In the genomic region with DNA sequence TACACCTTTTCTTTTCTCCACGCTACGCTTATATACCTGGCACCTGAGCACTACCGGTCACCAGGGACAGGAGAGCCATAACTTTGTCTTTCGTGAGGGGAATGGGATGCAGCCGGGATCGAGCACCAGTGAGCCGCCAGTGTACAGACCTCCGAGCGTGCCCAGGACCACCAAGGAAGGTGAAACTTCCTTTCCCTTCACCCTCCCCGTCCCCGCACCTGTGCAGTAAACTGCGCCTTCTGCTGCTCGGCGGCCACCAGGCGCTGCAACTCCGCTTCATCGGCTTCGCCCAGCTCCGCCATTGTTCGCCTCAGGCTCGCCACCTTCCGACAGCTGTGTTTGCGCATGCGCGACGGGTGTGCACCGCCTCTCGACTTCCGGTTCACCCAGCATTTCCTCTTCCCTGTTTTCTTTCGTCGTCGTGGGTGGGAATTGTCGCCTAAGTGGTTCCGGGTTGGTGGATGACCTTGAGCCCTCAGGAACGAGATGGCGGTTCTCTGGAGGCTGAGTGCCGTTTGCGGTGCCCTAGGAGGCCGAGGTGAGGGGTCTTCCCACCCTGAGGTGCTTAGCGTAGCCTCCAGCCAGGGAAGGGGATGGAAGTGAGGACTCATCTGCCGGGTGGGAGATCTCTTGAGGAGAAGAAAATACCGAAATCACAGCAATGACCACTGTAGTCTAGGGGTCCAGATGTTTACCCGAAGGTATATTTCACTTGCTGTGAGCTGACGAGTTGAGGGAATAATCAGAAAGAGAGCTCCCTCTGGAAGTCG, we compare ENCODE assay signal across 1 cellular context.
A peak's percentile ranks its signal among the peaks of the same experiment; 100 is the strongest.
TF ChIP-seq lines count a peak whose summit lies in the region.

Gene SDHD, plus strand, starts transcription at position 452 of the 770 bp plus-strand sequence. Its CDS starts 35 bp downstream, at position 487.
Gene TIMM8B, minus strand, starts transcription at position 335 of the 770 bp plus-strand sequence. Its CDS starts 33 bp downstream, at position 302.

TF ChIP-seq in K562, 482 proteins besides CTCF, POLR2A, EP300 and RAD21 (continued from another document and continues in another):
- TF ChIP-seq, protein P1, sequence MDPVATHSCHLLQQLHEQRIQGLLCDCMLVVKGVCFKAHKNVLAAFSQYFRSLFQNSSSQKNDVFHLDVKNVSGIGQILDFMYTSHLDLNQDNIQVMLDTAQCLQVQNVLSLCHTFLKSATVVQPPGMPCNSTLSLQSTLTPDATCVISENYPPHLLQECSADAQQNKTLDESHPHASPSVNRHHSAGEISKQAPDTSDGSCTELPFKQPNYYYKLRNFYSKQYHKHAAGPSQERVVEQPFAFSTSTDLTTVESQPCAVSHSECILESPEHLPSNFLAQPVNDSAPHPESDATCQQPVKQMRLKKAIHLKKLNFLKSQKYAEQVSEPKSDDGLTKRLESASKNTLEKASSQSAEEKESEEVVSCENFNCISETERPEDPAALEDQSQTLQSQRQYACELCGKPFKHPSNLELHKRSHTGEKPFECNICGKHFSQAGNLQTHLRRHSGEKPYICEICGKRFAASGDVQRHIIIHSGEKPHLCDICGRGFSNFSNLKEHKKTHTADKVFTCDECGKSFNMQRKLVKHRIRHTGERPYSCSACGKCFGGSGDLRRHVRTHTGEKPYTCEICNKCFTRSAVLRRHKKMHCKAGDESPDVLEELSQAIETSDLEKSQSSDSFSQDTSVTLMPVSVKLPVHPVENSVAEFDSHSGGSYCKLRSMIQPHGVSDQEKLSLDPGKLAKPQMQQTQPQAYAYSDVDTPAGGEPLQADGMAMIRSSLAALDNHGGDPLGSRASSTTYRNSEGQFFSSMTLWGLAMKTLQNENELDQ (CRISPR knock-in tag; IDR thresholded peaks at IDR 0.05; ENCODE audit: borderline replicate concordance), result no peak
- TF ChIP-seq, protein P2, sequence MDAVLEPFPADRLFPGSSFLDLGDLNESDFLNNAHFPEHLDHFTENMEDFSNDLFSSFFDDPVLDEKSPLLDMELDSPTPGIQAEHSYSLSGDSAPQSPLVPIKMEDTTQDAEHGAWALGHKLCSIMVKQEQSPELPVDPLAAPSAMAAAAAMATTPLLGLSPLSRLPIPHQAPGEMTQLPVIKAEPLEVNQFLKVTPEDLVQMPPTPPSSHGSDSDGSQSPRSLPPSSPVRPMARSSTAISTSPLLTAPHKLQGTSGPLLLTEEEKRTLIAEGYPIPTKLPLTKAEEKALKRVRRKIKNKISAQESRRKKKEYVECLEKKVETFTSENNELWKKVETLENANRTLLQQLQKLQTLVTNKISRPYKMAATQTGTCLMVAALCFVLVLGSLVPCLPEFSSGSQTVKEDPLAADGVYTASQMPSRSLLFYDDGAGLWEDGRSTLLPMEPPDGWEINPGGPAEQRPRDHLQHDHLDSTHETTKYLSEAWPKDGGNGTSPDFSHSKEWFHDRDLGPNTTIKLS (IDR thresholded peaks at IDR 0.05; ENCODE audit: borderline replicate concordance, low read depth), result peak; percentile 70
- TF ChIP-seq DLX4 (CRISPR knock-in tag; IDR thresholded peaks at IDR 0.05) (no peak), MYBL2 (IDR thresholded peaks at IDR 0.05; ENCODE audit: low read depth) (no peak), MYBL2 (CRISPR knock-in tag; IDR thresholded peaks at IDR 0.05; ENCODE audit: borderline replicate concordance) (no peak), TEAD2 (tag; IDR thresholded peaks at IDR 0.05) (no peak), ZNF184 (CRISPR knock-in tag; IDR thresholded peaks at IDR 0.05) (no peak), SRSF7 (optimal IDR thresholded peaks at IDR 0.05; ENCODE audit: low read depth, low read length) (no peak), MBD1 (CRISPR knock-in tag; IDR thresholded peaks at IDR 0.05) (no peak), NFE2L1 (tag; IDR thresholded peaks at IDR 0.05; ENCODE audit: borderline replicate concordance, low read depth) (no peak), CBX8 (IDR thresholded peaks at IDR 0.05; ENCODE audit: borderline replicate concordance, extremely low read depth, low read depth, low read length, poor library complexity, severe bottlenecking) (no peak), PTRF (tag; IDR thresholded peaks at IDR 0.05) (no peak), ZFP1 (CRISPR knock-in tag; IDR thresholded peaks at IDR 0.05) (no peak), CREB1 (IDR thresholded peaks at IDR 0.05) (peak; percentile 69), CREB1 (CRISPR knock-in tag; IDR thresholded peaks at IDR 0.05) (peak; percentile 79), PKNOX1 (IDR thresholded peaks at IDR 0.05) (peak; percentile 71), ZEB2 (IDR thresholded peaks at IDR 0.05) (peak; percentile 51; the same call in 1 of the 2 replicates), MEF2D (tag; conservative IDR thresholded peaks at IDR 0.05; ENCODE audit: low read depth) (0 out of 2 replicates have a peak, but pooled peaks have one; percentile 10), FOXJ3 (CRISPR knock-in tag; IDR thresholded peaks at IDR 0.05) (no peak), GABPB2 (CRISPR knock-in tag; conservative IDR thresholded peaks at IDR 0.05) (no peak), ATF1 (CRISPR knock-in tag; IDR thresholded peaks at IDR 0.05) (no peak), ATF1 (tag; IDR thresholded peaks at IDR 0.05) (peak; percentile 82), RFX5 (IDR thresholded peaks at IDR 0.05; ENCODE audit: low read depth, low read length) (no peak), SIN3A (IDR thresholded peaks at IDR 0.05; ENCODE audit: borderline replicate concordance in 2 of 2, control insufficient read depth in 1 of 2, low read depth in 2 of 2, low read length in 2 of 2) (peak in 1 of 2 experiments; percentile 48; a peak in 2 of 4 replicates), MAFF (IDR thresholded peaks at IDR 0.05; ENCODE audit: low read length) (no peak), HSF4 (CRISPR knock-in tag; IDR thresholded peaks at IDR 0.05; ENCODE audit: borderline replicate concordance) (no peak)
- TF ChIP-seq, protein P3, sequence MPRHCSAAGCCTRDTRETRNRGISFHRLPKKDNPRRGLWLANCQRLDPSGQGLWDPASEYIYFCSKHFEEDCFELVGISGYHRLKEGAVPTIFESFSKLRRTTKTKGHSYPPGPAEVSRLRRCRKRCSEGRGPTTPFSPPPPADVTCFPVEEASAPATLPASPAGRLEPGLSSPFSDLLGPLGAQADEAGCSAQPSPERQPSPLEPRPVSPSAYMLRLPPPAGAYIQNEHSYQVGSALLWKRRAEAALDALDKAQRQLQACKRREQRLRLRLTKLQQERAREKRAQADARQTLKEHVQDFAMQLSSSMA (CRISPR knock-in tag; IDR thresholded peaks at IDR 0.05), result no peak
- TF ChIP-seq, protein P4, sequence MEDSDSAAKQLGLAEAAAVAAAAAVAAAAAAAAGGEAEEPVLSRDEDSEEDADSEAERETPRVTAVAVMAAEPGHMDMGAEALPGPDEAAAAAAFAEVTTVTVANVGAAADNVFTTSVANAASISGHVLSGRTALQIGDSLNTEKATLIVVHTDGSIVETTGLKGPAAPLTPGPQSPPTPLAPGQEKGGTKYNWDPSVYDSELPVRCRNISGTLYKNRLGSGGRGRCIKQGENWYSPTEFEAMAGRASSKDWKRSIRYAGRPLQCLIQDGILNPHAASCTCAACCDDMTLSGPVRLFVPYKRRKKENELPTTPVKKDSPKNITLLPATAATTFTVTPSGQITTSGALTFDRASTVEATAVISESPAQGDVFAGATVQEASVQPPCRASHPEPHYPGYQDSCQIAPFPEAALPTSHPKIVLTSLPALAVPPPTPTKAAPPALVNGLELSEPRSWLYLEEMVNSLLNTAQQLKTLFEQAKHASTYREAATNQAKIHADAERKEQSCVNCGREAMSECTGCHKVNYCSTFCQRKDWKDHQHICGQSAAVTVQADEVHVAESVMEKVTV (CRISPR knock-in tag; IDR thresholded peaks at IDR 0.05), result no peak
- TF ChIP-seq, protein P5, sequence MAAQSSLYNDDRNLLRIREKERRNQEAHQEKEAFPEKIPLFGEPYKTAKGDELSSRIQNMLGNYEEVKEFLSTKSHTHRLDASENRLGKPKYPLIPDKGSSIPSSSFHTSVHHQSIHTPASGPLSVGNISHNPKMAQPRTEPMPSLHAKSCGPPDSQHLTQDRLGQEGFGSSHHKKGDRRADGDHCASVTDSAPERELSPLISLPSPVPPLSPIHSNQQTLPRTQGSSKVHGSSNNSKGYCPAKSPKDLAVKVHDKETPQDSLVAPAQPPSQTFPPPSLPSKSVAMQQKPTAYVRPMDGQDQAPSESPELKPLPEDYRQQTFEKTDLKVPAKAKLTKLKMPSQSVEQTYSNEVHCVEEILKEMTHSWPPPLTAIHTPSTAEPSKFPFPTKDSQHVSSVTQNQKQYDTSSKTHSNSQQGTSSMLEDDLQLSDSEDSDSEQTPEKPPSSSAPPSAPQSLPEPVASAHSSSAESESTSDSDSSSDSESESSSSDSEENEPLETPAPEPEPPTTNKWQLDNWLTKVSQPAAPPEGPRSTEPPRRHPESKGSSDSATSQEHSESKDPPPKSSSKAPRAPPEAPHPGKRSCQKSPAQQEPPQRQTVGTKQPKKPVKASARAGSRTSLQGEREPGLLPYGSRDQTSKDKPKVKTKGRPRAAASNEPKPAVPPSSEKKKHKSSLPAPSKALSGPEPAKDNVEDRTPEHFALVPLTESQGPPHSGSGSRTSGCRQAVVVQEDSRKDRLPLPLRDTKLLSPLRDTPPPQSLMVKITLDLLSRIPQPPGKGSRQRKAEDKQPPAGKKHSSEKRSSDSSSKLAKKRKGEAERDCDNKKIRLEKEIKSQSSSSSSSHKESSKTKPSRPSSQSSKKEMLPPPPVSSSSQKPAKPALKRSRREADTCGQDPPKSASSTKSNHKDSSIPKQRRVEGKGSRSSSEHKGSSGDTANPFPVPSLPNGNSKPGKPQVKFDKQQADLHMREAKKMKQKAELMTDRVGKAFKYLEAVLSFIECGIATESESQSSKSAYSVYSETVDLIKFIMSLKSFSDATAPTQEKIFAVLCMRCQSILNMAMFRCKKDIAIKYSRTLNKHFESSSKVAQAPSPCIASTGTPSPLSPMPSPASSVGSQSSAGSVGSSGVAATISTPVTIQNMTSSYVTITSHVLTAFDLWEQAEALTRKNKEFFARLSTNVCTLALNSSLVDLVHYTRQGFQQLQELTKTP (IDR thresholded peaks at IDR 0.05; ENCODE audit: low read depth in 1 of 2, partially characterized antibody in 2 of 2), result peak in 1 of 2 experiments; percentile 71
- TF ChIP-seq, protein P6, sequence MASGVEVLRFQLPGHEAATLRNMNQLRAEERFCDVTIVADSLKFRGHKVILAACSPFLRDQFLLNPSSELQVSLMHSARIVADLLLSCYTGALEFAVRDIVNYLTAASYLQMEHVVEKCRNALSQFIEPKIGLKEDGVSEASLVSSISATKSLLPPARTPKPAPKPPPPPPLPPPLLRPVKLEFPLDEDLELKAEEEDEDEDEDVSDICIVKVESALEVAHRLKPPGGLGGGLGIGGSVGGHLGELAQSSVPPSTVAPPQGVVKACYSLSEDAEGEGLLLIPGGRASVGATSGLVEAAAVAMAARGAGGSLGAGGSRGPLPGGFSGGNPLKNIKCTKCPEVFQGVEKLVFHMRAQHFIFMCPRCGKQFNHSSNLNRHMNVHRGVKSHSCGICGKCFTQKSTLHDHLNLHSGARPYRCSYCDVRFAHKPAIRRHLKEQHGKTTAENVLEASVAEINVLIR (CRISPR knock-in tag; IDR thresholded peaks at IDR 0.05), result no peak
- TF ChIP-seq, protein P7, sequence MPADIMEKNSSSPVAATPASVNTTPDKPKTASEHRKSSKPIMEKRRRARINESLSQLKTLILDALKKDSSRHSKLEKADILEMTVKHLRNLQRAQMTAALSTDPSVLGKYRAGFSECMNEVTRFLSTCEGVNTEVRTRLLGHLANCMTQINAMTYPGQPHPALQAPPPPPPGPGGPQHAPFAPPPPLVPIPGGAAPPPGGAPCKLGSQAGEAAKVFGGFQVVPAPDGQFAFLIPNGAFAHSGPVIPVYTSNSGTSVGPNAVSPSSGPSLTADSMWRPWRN (IDR thresholded peaks at IDR 0.05; ENCODE audit: low read depth), result no peak
- TF ChIP-seq, protein P8, sequence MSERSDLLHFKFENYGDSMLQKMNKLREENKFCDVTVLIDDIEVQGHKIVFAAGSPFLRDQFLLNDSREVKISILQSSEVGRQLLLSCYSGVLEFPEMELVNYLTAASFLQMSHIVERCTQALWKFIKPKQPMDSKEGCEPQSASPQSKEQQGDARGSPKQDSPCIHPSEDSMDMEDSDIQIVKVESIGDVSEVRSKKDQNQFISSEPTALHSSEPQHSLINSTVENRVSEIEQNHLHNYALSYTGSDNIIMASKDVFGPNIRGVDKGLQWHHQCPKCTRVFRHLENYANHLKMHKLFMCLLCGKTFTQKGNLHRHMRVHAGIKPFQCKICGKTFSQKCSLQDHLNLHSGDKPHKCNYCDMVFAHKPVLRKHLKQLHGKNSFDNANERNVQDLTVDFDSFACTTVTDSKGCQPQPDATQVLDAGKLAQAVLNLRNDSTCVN (CRISPR knock-in tag; IDR thresholded peaks at IDR 0.05), result no peak
- TF ChIP-seq, protein P9, sequence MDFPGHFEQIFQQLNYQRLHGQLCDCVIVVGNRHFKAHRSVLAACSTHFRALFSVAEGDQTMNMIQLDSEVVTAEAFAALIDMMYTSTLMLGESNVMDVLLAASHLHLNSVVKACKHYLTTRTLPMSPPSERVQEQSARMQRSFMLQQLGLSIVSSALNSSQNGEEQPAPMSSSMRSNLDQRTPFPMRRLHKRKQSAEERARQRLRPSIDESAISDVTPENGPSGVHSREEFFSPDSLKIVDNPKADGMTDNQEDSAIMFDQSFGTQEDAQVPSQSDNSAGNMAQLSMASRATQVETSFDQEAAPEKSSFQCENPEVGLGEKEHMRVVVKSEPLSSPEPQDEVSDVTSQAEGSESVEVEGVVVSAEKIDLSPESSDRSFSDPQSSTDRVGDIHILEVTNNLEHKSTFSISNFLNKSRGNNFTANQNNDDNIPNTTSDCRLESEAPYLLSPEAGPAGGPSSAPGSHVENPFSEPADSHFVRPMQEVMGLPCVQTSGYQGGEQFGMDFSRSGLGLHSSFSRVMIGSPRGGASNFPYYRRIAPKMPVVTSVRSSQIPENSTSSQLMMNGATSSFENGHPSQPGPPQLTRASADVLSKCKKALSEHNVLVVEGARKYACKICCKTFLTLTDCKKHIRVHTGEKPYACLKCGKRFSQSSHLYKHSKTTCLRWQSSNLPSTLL (IDR thresholded peaks at IDR 0.05), result no peak
